1 cellular context compared by ENCODE assay signal in the genomic region with DNA sequence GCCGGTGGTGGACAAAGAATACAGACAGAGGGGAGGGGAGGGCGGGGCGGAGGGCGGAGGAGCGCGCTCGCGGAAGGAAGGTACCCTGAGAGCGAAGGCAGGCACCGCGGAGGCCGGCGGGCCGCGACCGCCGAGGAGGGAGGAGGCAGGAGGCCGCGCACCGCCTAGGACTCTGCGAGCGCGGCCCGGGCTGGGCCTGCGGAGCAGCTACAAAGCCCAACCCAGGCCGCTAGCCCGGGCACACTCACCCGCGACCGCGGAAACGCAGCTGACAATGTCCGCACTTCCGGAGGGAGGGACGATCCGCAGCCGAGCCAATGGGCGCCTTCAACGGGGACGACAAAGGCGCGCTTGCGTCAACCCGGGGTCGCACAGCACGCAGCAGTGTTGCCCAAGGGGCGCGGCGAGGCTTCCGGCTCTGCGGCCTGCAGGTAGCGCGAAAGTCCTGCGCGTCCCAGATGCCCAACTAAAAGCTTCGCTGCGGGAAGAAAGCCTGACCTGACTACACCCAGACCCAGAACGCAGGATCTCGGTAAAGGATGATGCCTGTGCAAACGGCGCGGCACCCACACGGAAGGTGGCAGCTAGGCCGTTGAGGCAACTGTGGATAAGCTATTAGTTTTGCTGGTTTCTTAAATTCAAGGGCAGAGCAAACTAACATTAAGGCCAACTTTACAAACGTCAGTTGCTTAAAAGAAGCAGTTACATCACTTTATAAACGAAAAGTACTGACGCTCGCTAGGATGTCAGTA.
A peak's percentile ranks its signal among the peaks of the same experiment; 100 is the strongest.
TF ChIP-seq lines count a peak whose summit lies in the region.

A gene (minus strand): TSS at position 276 of the 752 bp plus-strand sequence. CDS start 3,486 bp downstream, outside the sequence.

TF ChIP-seq in A549, 52 proteins besides CTCF, POLR2A, EP300 and RAD21 (continued from another document):
- TF ChIP-seq, protein P1, sequence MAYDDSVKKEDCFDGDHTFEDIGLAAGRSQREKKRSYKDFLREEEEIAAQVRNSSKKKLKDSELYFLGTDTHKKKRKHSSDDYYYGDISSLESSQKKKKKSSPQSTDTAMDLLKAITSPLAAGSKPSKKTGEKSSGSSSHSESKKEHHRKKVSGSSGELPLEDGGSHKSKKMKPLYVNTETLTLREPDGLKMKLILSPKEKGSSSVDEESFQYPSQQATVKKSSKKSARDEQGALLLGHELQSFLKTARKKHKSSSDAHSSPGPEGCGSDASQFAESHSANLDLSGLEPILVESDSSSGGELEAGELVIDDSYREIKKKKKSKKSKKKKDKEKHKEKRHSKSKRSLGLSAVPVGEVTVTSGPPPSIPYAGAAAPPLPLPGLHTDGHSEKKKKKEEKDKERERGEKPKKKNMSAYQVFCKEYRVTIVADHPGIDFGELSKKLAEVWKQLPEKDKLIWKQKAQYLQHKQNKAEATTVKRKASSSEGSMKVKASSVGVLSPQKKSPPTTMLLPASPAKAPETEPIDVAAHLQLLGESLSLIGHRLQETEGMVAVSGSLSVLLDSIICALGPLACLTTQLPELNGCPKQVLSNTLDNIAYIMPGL (CRISPR knock-in tag; IDR thresholded peaks at IDR 0.05; ENCODE audit: borderline replicate concordance): 0 out of 2 replicates have a peak, but pooled peaks have one; percentile 16
- TF ChIP-seq HDAC2 (IDR thresholded peaks at IDR 0.05) (no peak), ZFP36 (IDR thresholded peaks at IDR 0.05; ENCODE audit: borderline replicate concordance, partially characterized antibody) (no peak), JUN (IDR thresholded peaks at IDR 0.05) (peak; percentile 81 to 92)
TF ChIP-seq in A549: peak in this region for 18.
